2 cellular contexts compared by ENCODE assay signal in the genomic region with DNA sequence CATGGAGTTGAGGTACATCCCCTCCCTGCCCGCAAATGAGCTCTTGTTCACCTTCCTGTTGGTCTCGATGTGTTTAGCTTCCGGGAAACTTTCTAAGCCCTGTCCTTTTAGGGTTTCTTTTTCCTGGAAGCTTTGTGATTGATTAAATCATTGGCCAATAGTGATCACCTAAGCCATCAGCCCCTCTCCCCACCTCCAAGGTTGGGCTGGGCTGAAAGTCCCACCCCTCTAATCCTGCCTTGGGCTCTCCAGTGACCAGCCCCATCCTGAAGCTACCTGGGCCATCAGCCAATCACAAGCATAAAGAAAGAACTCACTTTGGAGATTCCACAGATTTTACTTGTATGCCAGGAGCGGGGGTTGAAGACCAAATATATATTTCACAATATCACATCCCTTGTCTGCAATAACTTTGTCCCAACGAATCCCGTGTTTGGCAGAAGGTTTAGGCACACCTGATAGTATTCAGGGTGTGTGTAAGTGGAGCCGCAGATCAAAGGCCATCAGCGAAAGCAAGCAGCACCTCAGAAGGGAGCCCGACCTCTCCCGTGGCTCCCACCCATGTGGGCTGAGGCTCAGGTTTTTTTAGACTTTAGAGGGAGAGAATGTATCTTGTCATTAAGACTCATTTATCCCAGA.
A peak's percentile ranks its signal among the peaks of the same experiment; 100 is the strongest.
TF ChIP-seq lines count a peak whose summit lies in the region.

No MANE protein-coding gene starts in this region.

TF ChIP-seq in H1, 55 proteins besides CTCF, POLR2A, EP300 and RAD21:
- TF ChIP-seq SP1 (IDR thresholded peaks at IDR 0.05; ENCODE audit: low read depth, low read length), result 0 out of 2 replicates have a peak, but pooled peaks have one; percentile 22
- TF ChIP-seq YY1 (IDR thresholded peaks at IDR 0.05; ENCODE audit: low read depth, low read length), result no peak
- TF ChIP-seq POLR2AphosphoS5 (IDR thresholded peaks at IDR 0.05; ENCODE audit: low read depth, low read length), result no peak
- no peak for TF ChIP-seq SRF (IDR thresholded peaks at IDR 0.05; ENCODE audit: low read depth, low read length)
- TF ChIP-seq SP4 (IDR thresholded peaks at IDR 0.05; ENCODE audit: low read length), result no peak
- TF ChIP-seq, protein P1, sequence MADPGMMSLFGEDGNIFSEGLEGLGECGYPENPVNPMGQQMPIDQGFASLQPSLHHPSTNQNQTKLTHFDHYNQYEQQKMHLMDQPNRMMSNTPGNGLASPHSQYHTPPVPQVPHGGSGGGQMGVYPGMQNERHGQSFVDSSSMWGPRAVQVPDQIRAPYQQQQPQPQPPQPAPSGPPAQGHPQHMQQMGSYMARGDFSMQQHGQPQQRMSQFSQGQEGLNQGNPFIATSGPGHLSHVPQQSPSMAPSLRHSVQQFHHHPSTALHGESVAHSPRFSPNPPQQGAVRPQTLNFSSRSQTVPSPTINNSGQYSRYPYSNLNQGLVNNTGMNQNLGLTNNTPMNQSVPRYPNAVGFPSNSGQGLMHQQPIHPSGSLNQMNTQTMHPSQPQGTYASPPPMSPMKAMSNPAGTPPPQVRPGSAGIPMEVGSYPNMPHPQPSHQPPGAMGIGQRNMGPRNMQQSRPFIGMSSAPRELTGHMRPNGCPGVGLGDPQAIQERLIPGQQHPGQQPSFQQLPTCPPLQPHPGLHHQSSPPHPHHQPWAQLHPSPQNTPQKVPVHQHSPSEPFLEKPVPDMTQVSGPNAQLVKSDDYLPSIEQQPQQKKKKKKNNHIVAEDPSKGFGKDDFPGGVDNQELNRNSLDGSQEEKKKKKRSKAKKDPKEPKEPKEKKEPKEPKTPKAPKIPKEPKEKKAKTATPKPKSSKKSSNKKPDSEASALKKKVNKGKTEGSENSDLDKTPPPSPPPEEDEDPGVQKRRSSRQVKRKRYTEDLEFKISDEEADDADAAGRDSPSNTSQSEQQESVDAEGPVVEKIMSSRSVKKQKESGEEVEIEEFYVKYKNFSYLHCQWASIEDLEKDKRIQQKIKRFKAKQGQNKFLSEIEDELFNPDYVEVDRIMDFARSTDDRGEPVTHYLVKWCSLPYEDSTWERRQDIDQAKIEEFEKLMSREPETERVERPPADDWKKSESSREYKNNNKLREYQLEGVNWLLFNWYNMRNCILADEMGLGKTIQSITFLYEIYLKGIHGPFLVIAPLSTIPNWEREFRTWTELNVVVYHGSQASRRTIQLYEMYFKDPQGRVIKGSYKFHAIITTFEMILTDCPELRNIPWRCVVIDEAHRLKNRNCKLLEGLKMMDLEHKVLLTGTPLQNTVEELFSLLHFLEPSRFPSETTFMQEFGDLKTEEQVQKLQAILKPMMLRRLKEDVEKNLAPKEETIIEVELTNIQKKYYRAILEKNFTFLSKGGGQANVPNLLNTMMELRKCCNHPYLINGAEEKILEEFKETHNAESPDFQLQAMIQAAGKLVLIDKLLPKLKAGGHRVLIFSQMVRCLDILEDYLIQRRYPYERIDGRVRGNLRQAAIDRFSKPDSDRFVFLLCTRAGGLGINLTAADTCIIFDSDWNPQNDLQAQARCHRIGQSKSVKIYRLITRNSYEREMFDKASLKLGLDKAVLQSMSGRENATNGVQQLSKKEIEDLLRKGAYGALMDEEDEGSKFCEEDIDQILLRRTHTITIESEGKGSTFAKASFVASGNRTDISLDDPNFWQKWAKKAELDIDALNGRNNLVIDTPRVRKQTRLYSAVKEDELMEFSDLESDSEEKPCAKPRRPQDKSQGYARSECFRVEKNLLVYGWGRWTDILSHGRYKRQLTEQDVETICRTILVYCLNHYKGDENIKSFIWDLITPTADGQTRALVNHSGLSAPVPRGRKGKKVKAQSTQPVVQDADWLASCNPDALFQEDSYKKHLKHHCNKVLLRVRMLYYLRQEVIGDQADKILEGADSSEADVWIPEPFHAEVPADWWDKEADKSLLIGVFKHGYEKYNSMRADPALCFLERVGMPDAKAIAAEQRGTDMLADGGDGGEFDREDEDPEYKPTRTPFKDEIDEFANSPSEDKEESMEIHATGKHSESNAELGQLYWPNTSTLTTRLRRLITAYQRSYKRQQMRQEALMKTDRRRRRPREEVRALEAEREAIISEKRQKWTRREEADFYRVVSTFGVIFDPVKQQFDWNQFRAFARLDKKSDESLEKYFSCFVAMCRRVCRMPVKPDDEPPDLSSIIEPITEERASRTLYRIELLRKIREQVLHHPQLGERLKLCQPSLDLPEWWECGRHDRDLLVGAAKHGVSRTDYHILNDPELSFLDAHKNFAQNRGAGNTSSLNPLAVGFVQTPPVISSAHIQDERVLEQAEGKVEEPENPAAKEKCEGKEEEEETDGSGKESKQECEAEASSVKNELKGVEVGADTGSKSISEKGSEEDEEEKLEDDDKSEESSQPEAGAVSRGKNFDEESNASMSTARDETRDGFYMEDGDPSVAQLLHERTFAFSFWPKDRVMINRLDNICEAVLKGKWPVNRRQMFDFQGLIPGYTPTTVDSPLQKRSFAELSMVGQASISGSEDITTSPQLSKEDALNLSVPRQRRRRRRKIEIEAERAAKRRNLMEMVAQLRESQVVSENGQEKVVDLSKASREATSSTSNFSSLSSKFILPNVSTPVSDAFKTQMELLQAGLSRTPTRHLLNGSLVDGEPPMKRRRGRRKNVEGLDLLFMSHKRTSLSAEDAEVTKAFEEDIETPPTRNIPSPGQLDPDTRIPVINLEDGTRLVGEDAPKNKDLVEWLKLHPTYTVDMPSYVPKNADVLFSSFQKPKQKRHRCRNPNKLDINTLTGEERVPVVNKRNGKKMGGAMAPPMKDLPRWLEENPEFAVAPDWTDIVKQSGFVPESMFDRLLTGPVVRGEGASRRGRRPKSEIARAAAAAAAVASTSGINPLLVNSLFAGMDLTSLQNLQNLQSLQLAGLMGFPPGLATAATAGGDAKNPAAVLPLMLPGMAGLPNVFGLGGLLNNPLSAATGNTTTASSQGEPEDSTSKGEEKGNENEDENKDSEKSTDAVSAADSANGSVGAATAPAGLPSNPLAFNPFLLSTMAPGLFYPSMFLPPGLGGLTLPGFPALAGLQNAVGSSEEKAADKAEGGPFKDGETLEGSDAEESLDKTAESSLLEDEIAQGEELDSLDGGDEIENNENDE (IDR thresholded peaks at IDR 0.05; ENCODE audit: insufficient replicate concordance, low read length), result no peak
- no peak for TF ChIP-seq CBX8 (IDR thresholded peaks at IDR 0.05; ENCODE audit: borderline replicate concordance, low read depth, low read length)
- TF ChIP-seq NANOG (IDR thresholded peaks at IDR 0.05; ENCODE audit: insufficient read depth, low read depth, low read length, poor library complexity, severe bottlenecking), result no peak

TF ChIP-seq in HepG2, 621 proteins besides CTCF, POLR2A, EP300 and RAD21:
- TF ChIP-seq PAWR (CRISPR knock-in tag; IDR thresholded peaks at IDR 0.05; ENCODE audit: borderline replicate concordance), result no peak
- no peak for TF ChIP-seq ZNF598 (CRISPR knock-in tag; IDR thresholded peaks at IDR 0.05; ENCODE audit: borderline replicate concordance)
- TF ChIP-seq ZBTB34 (CRISPR knock-in tag; IDR thresholded peaks at IDR 0.05), result no peak
- TF ChIP-seq TBX2 (CRISPR knock-in tag; IDR thresholded peaks at IDR 0.05; ENCODE audit: borderline replicate concordance), result no peak
- TF ChIP-seq CEBPB (IDR thresholded peaks at IDR 0.05; ENCODE audit: borderline replicate concordance, low read depth, low read length), result peak; percentile 57
- TF ChIP-seq ARHGAP35 (CRISPR knock-in tag; IDR thresholded peaks at IDR 0.05; ENCODE audit: borderline replicate concordance), result no peak
